In genomic region chr2:101551489-101551888, GRCh38 we compare ENCODE assay signal across 18 cellular contexts.
A peak's percentile ranks its signal among the peaks of the same experiment; 100 is the strongest.
DNase-seq lines count a peak whose midpoint lies in the region; ATAC-seq, FAIRE-seq and TF ChIP-seq lines count a peak whose summit lies in the region.
"Had no signal": no experiment of that assay in that cellular context is flagged by ENCODE, and none has a peak within 500 bp of the region (broad histone marks: within the 10 kb centered on the region; RNA-seq: fewer than 3 reads in every experiment).

No MANE protein-coding gene starts in this region.

- no peaks in the 10 kb centered on the region for H3K9me1 ChIP-seq in endothelial cell of umbilical vein (replicated peaks; ENCODE audit: control insufficient read depth, extremely low read depth, insufficient read depth, low read length)

- POLR2A ChIA-PET in endothelial cell of umbilical vein (lab: Charles Lee): no interaction called here

- no peak for ATAC-seq in T-helper 17 cell
- ATAC-seq: HepG2 had no signal

- peaks cover 20% of the 10 kb centered on the region for H3K4me1 Mint-ChIP-seq in activated CD4-positive, alpha-beta T cell treated with anti-CD3 and anti-CD28 coated beads, Interleukin-2, amount 10 ng/mL, durations not matched to agents 24 days and 14 days
- peaks cover 14% of the 10 kb centered on the region for H3K4me1 Mint-ChIP-seq in T-helper 17 cell

- no peak overlapping the region for H3K4me2 ChIP-seq in endothelial cell of umbilical vein (ENCODE audit: insufficient read depth, low read length)

- H3K27ac ChIP-seq in ACC112 (ENCODE audit: low read depth, low read length) (no peak overlapping the region), endothelial cell of umbilical vein (ENCODE audit: insufficient read depth, low read depth, low read length) (no peak overlapping the region)
- H3K27ac ChIP-seq: C4-2B, Peyer's patch had no signal

- peak overlapping the region; percentile 70 for H3K27ac Mint-ChIP-seq in activated CD4-positive, alpha-beta T cell treated with anti-CD3 and anti-CD28 coated beads, Interleukin-2, amount 10 ng/mL, durations not matched to agents 24 days and 14 days
- peak overlapping the region; percentile 59 for H3K27ac Mint-ChIP-seq in T-helper 17 cell
- H3K27ac Mint-ChIP-seq: HFFc6 had no signal

- TF ChIP-seq POLR2A in endothelial cell of umbilical vein (IDR thresholded peaks at IDR 0.05; ENCODE audit: low read depth, low read length): no peak

- peaks cover 5% of the 10 kb centered on the region for H3K4me1 ChIP-seq in ACC112 (ENCODE audit: control insufficient read depth, insufficient read depth, low read length, unreplicated experiment)
- peaks cover 7% of the 10 kb centered on the region for H3K4me1 ChIP-seq in endothelial cell of umbilical vein (ENCODE audit: control insufficient read depth, extremely low read depth, insufficient read depth, low read length)
- H3K4me1 ChIP-seq: Peyer's patch had no signal

- no peaks in the 10 kb centered on the region for H4K20me1 ChIP-seq in endothelial cell of umbilical vein (replicated peaks; ENCODE audit: control insufficient read depth, extremely low read depth, insufficient read depth, low read length)

- H3K79me2 ChIP-seq in ACC112 (ENCODE audit: control insufficient read depth, insufficient read depth, low read length, unreplicated experiment) (no peaks in the 10 kb centered on the region), endothelial cell of umbilical vein (ENCODE audit: control insufficient read depth, insufficient read depth, low read length) (no peaks in the 10 kb centered on the region)

- intact Hi-C loops in activated CD4-positive, alpha-beta T cell treated with anti-CD3 and anti-CD28 coated beads, Interleukin-2, amount 10 ng/mL, durations not matched to agents 24 days and 14 days (cut with micrococcal nuclease): loop anchor here (5.0 kb wide), 1 partner anchor 79 kb away; no protein-coding TSS in a partner anchor
- intact Hi-C loops in endothelial cell of umbilical vein (cut with micrococcal nuclease): loop anchor here (10.0 kb wide), 1 partner anchor 143 kb away; the partner anchor contains the start of gene MAP4K4

- no peaks in the 10 kb centered on the region for H3K36me3 ChIP-seq in ACC112 (ENCODE audit: insufficient read depth, low read length)
- H3K36me3 ChIP-seq in endothelial cell of umbilical vein (ENCODE audit: control insufficient read depth in 2 of 2, extremely low read depth in 1 of 2, insufficient read depth in 2 of 2, low read length in 2 of 2): no peaks in the 10 kb centered on the region
- H3K36me3 ChIP-seq: Peyer's patch had no signal

- H3K27me3 Mint-ChIP-seq in activated CD4-positive, alpha-beta T cell treated with anti-CD3 and anti-CD28 coated beads, Interleukin-2, amount 10 ng/mL, durations not matched to agents 24 days and 14 days: no peaks in the 10 kb centered on the region
- no peaks in the 10 kb centered on the region for H3K27me3 Mint-ChIP-seq in T-helper 17 cell

- H3K36me3 Mint-ChIP-seq in activated CD4-positive, alpha-beta T cell treated with anti-CD3 and anti-CD28 coated beads, Interleukin-2, amount 10 ng/mL, durations not matched to agents 24 days and 14 days (ENCODE audit: low read depth): no peaks in the 10 kb centered on the region
- no peaks in the 10 kb centered on the region for H3K36me3 Mint-ChIP-seq in T-helper 17 cell (ENCODE audit: low read depth)

- peak overlapping the region; percentile 15 for H3K4me3 Mint-ChIP-seq in activated CD4-positive, alpha-beta T cell treated with anti-CD3 and anti-CD28 coated beads, Interleukin-2, amount 10 ng/mL, durations not matched to agents 24 days and 14 days
- peak overlapping the region; percentile 39 for H3K4me3 Mint-ChIP-seq in T-helper 17 cell
- H3K4me3 Mint-ChIP-seq: HFFc6 had no signal

- dilution Hi-C loops in endothelial cell of umbilical vein (cut with MboI; ENCODE audit: extremely low pct_ligation_motif_present, low sequenced_read_pairs): no loop called here

- H3K9me3 ChIP-seq in T-helper 17 cell (ENCODE audit: control insufficient read depth, low read length, poor library complexity, severe bottlenecking) (no peaks in the 10 kb centered on the region), endothelial cell of umbilical vein (replicated peaks; ENCODE audit: control insufficient read depth, insufficient read depth, low read length) (no peaks in the 10 kb centered on the region)
- H3K9me3 ChIP-seq: Peyer's patch had no signal

- DNase-seq in activated CD4-positive, alpha-beta T cell treated with anti-CD3 and anti-CD28 coated beads, Interleukin-2, amount 10 ng/mL, durations not matched to agents 24 days and 14 days: peak; percentile 62
- no peak for DNase-seq in activated CD4-positive, alpha-beta T cell treated with anti-CD3 and anti-CD28 coated beads, Interleukin-2, amount 50 U/mL, for 48 hours
- DNase-seq in T-helper 17 cell (no peak), endothelial cell of umbilical vein (ENCODE audit: low read depth, low spot score) (peak; percentile 30)
- no peak for DNase-seq in stimulated activated CD4-positive, alpha-beta T cell treated with anti-CD3 and anti-CD28 coated beads, Interleukin-4, amount 100 ng/mL, for 1 hour
- DNase-seq in stimulated activated naive CD4-positive, alpha-beta T cell treated with Interleukin-2 at 50 U/mL for 16 hours (lab: John Stamatoyannopoulos, UW): no peak
- DNase-seq in effector CD8-positive, alpha-beta T cell (lab: John Stamatoyannopoulos, UW): no peak
- DNase-seq: EL, HFFc6, MM.1S, NCI-H1105 treated with DMSO at 0.1 percent for 48 hours, NCI-H187 treated with DMSO at 0.1 percent for 48 hours, NCI-H446 treated with DMSO at 0.1 percent for 48 hours, NCI-H748 treated with DMSO at 0.1 percent for 48 hours, Peyer's patch had no signal

- H3K4me3 ChIP-seq in ACC112 (ENCODE audit: low read depth, low read length) (no peak overlapping the region), endothelial cell of umbilical vein (replicated peaks in 1 of 3; ENCODE audit: insufficient read depth in 1 of 3, low read depth in 1 of 3, low read length in 3 of 3) (no peak overlapping the region)
- H3K4me3 ChIP-seq: Peyer's patch had no signal

- H3K9ac ChIP-seq in endothelial cell of umbilical vein (replicated peaks; ENCODE audit: extremely low read depth, insufficient read depth, low read length): no peak overlapping the region

- FAIRE-seq in endothelial cell of umbilical vein (lab: Jason Lieb, UNC): peak; percentile 67
- FAIRE-seq: HepG2 had no signal

- CTCF ChIA-PET in endothelial cell of umbilical vein (lab: Charles Lee): no interaction called here

- no TSS peak for BruUV-seq in endothelial cell of umbilical vein (replicated peaks; lab: Mats Ljungman, UMichigan)

- H2AFZ ChIP-seq in ACC112 (ENCODE audit: low read length, unreplicated experiment): peak overlapping the region; percentile 31
- peak overlapping the region; percentile 27 for H2AFZ ChIP-seq in endothelial cell of umbilical vein (ENCODE audit: low read depth, low read length)

- H3K27me3 ChIP-seq in ACC112 (ENCODE audit: insufficient read depth, low read length): no peaks in the 10 kb centered on the region
- no peaks in the 10 kb centered on the region for H3K27me3 ChIP-seq in endothelial cell of umbilical vein (ENCODE audit: control insufficient read depth in 2 of 2, insufficient read depth in 2 of 2, low read length in 2 of 2)
- H3K27me3 ChIP-seq: Peyer's patch had no signal

- no peak for TF ChIP-seq CTCF in endothelial cell of umbilical vein (IDR thresholded peaks at IDR 0.05; ENCODE audit: extremely low read depth in 1 of 2, insufficient read depth in 1 of 2, low read depth in 1 of 2, low read length in 2 of 2)

- peaks cover 4% of the 10 kb centered on the region for H3K9me3 Mint-ChIP-seq in activated CD4-positive, alpha-beta T cell treated with anti-CD3 and anti-CD28 coated beads, Interleukin-2, amount 10 ng/mL, durations not matched to agents 24 days and 14 days
- H3K9me3 Mint-ChIP-seq: HFFc6 had no signal

TF ChIP-seq in endothelial cell of umbilical vein, 7 proteins besides CTCF, POLR2A, EP300 and RAD21:
- no peak for TF ChIP-seq FOS (IDR thresholded peaks at IDR 0.05; ENCODE audit: borderline replicate concordance, insufficient read depth, low read length)
- TF ChIP-seq MAX (IDR thresholded peaks at IDR 0.05; ENCODE audit: insufficient read depth, insufficient read length): no peak
- TF ChIP-seq GATA2 (IDR thresholded peaks at IDR 0.05; ENCODE audit: insufficient read depth, insufficient read length, low read depth, low read length): no peak
- no peak for TF ChIP-seq MYC (IDR thresholded peaks at IDR 0.05; ENCODE audit: low read depth, low read length)
- TF ChIP-seq POLR2AphosphoS5 (IDR thresholded peaks at IDR 0.05; ENCODE audit: insufficient read depth, low read depth, low read length): no peak
- TF ChIP-seq EZH2 (IDR thresholded peaks at IDR 0.05; ENCODE audit: borderline replicate concordance, low read depth, low read length, severe bottlenecking): no peak
- TF ChIP-seq JUN (IDR thresholded peaks at IDR 0.05; ENCODE audit: borderline replicate concordance, insufficient read depth, insufficient read length, low read depth): no peak

Comparison
In these comparisons a context has a peak if more than half of its experiments do, and no peak if none do; other contexts are left out.
1. DNase-seq: peak in activated CD4-positive, alpha-beta T cell treated with anti-CD3 and anti-CD28 coated beads, Interleukin-2, amount 10 ng/mL, durations not matched to agents 24 days and 14 days (single experiment) and endothelial cell of umbilical vein (single experiment); none in activated CD4-positive, alpha-beta T cell treated with anti-CD3 and anti-CD28 coated beads, Interleukin-2, amount 50 U/mL, for 48 hours (0 of 2), T-helper 17 cell (0 of 3), stimulated activated CD4-positive, alpha-beta T cell treated with anti-CD3 and anti-CD28 coated beads, Interleukin-4, amount 100 ng/mL, for 1 hour (single experiment), stimulated activated naive CD4-positive, alpha-beta T cell treated with Interleukin-2 at 50 U/mL for 16 hours (single experiment) and effector CD8-positive, alpha-beta T cell (single experiment).